ENCODE assay signal across 22 cellular contexts in the genomic region with DNA sequence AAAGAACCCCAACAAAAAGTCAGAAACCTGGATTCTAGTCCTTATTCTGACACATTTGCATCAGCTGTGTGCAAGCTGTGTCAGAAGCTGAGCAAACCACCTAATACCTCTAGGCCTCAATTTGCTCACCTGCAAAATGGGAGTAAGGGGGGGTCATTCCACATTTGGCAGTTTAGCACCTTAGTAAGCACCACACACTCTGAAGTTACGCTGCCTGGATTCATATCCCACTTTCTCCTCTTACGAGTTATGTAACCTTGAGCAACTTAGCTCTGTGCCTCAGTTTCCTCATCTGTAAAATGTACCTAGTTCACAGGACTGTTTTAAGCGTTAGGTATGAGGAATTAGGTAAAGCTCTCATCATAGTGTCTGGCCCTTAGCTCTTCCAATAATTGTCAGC.
DNase-seq lines count a peak whose midpoint lies in the region; ATAC-seq, FAIRE-seq and TF ChIP-seq lines count a peak whose summit lies in the region.
"Had no signal": no experiment of that assay in that cellular context is flagged by ENCODE, and none has a peak within 500 bp of the region (broad histone marks: within the 10 kb centered on the region; RNA-seq: fewer than 3 reads in every experiment).

No MANE protein-coding gene starts in this region.

- H3K4me3 Mint-ChIP-seq in neural progenitor cell, result no peak overlapping the region
- H3K4me3 Mint-ChIP-seq: CD4-positive, alpha-beta memory T cell had no signal

- H3K4me3 ChIP-seq in PC-3 (ENCODE audit: low read length), result no peak overlapping the region
- H3K4me3 ChIP-seq in K562, result no peak overlapping the region
- H3K4me3 ChIP-seq in kidney (ENCODE audit: low read length in 2 of 2), result no peak overlapping the region
- no peak overlapping the region for H3K4me3 ChIP-seq in neural progenitor cell
- H3K4me3 ChIP-seq: BLaER1, MG63, SJSA1 had no signal

- intact Hi-C loops in PC-3 (cut with micrococcal nuclease), result no loop called here
- intact Hi-C loops in K562 (cut with micrococcal nuclease), result no loop called here
- intact Hi-C loops in kidney (cut with DNase I), result no loop called here

- H3K36me3 ChIP-seq in PC-3 (ENCODE audit: low read depth, low read length), result 0 out of 2 replicates have a peak, but pooled peaks cover 6% of the 10 kb centered on the region
- peaks cover 10% of the 10 kb centered on the region; the same call in 1 of the 3 replicates for H3K36me3 ChIP-seq in K562 (ENCODE audit: control insufficient read depth, insufficient read depth, low read length)
- no peaks in the 10 kb centered on the region for H3K36me3 ChIP-seq in kidney (ENCODE audit: control insufficient read depth in 1 of 2, insufficient read depth in 2 of 2, low read length in 2 of 2)
- H3K36me3 ChIP-seq in neural progenitor cell, result no peaks in the 10 kb centered on the region
- H3K36me3 ChIP-seq: SJSA1 had no signal

- H3K9me2 ChIP-seq in PC-3 (replicated peaks; ENCODE audit: low read length), result no peaks in the 10 kb centered on the region

- BruUV-seq in PC-3 (replicated peaks; lab: Mats Ljungman, UMichigan) (no TSS peak), K562 (replicated peaks; lab: Mats Ljungman, UMichigan) (no TSS peak)

- FAIRE-seq in K562 (lab: Jason Lieb, UNC), result no peak
- no peak for FAIRE-seq in kidney (lab: Jason Lieb, UNC)
- FAIRE-seq: GM12892, GM19239 had no signal

- no peak for ATAC-seq in PC-3
- no peak for ATAC-seq in K562
- ATAC-seq in GM19452 (IDR thresholded peaks at IDR 0.05; ENCODE audit: unreplicated experiment), result no peak

- peaks cover 8% of the 10 kb centered on the region for H3K36me3 Mint-ChIP-seq in neural progenitor cell
- H3K36me3 Mint-ChIP-seq: CD4-positive, alpha-beta memory T cell had no signal

- in situ Hi-C loops in K562 (cut with MboI), result no loop called here

- no peak overlapping the region for H3K4me2 ChIP-seq in PC-3 (ENCODE audit: low read length)
- H3K4me2 ChIP-seq in K562 (ENCODE audit: insufficient read depth, low read length), result no peak overlapping the region
- H3K4me2 ChIP-seq in neural progenitor cell, result peak overlapping the region; percentile 29
- H3K4me2 ChIP-seq: BLaER1 had no signal

- no peaks in the 10 kb centered on the region for H3K9me3 Mint-ChIP-seq in neural progenitor cell
- H3K9me3 Mint-ChIP-seq: CD4-positive, alpha-beta memory T cell had no signal

- DNase-seq in PC-3 (no peak), K562 (ENCODE audit: extremely low read depth in 1 of 4, low spot score in 3 of 4) (no peak), kidney (no peak), neural progenitor cell (ENCODE audit: low spot score) (no peak), NOMO-1 treated with dmso at 0.1 percent for 144 hours (lab: John Stamatoyannopoulos, UW; ENCODE audit: unreplicated experiment) (no peak), NCI-H2227 (lab: John Stamatoyannopoulos, UW; ENCODE audit: unreplicated experiment) (no peak)
- DNase-seq: Caco-2; CD4-positive, alpha-beta memory T cell; DMS 273 treated with DMSO at 0.1 percent for 48 hours; H7; MG63; NCI-H1048; NCI-H1417 treated with DMSO at 0.1 percent for 48 hours; NCI-H187; NCI-H2107; NCI-H510A treated with DMSO at 0.1 percent for 48 hours; NCI-H748 treated with DMSO at 0.1 percent for 48 hours had no signal

- H2AFZ ChIP-seq in PC-3 (ENCODE audit: low read length) (no peak overlapping the region), K562 (ENCODE audit: low read depth, low read length) (no peak overlapping the region), neural progenitor cell (replicated peaks) (no peak overlapping the region)

- no peaks in the 10 kb centered on the region for H3K27me3 ChIP-seq in PC-3 (ENCODE audit: low read length)
- H3K27me3 ChIP-seq in K562 (ENCODE audit: control insufficient read depth in 2 of 2, insufficient read depth in 2 of 2, low read length in 2 of 2), result no peaks in the 10 kb centered on the region; a peak in 1 of 5 replicates
- no peaks in the 10 kb centered on the region for H3K27me3 ChIP-seq in neural progenitor cell
- H3K27me3 ChIP-seq: BLaER1, MG63, SJSA1 had no signal

- H3K9ac ChIP-seq in PC-3 (ENCODE audit: low read length) (no peak overlapping the region), K562 (ENCODE audit: insufficient read depth in 1 of 2, low read depth in 2 of 2, low read length in 2 of 2) (no peak overlapping the region), kidney (ENCODE audit: low read length in 2 of 2) (no peak overlapping the region), neural progenitor cell (no peak overlapping the region)
- H3K9ac ChIP-seq: BLaER1 had no signal

- TF ChIP-seq CTCF in PC-3 (conservative IDR thresholded peaks at IDR 0.05; ENCODE audit: low read depth, low read length) (no peak), K562 (IDR thresholded peaks at IDR 0.05 in 2 of 3, conservative IDR thresholded peaks at IDR 0.05 in 1 of 3; ENCODE audit: insufficient read depth in 2 of 3, low read depth in 1 of 3, low read length in 3 of 3) (no peak), kidney (IDR thresholded peaks at IDR 0.05; ENCODE audit: borderline replicate concordance, extremely low read depth, insufficient read depth) (no peak), neural progenitor cell (IDR thresholded peaks at IDR 0.05) (no peak)

- CTCF ChIA-PET in PC-3 (lab: Charles Lee), result no interaction called here
- CTCF ChIA-PET in K562 (lab: Yijun Ruan, JAX; ENCODE audit: low intra/inter-chr PET ratio), result no interaction called here

- peaks cover 80% of the 10 kb centered on the region for H3K4me1 Mint-ChIP-seq in neural progenitor cell
- H3K4me1 Mint-ChIP-seq: CD4-positive, alpha-beta memory T cell had no signal

- TF ChIP-seq RAD21 in K562 (CRISPR knock-in tag; conservative IDR thresholded peaks at IDR 0.05 in 1 of 2, IDR thresholded peaks at IDR 0.05 in 1 of 2), result no peak

- 62% methylated on average over 3 of the region's 3 CpGs for WGBS in K562 (ENCODE audit: insufficient coverage, low coverage, missing lambda C conversion rate)

- peak overlapping the region; percentile 94 for H3K27ac Mint-ChIP-seq in neural progenitor cell
- H3K27ac Mint-ChIP-seq: CD4-positive, alpha-beta memory T cell had no signal

- H4K20me1 ChIP-seq in PC-3 (ENCODE audit: low read length), result no peaks in the 10 kb centered on the region
- H4K20me1 ChIP-seq in K562 (replicated peaks; ENCODE audit: control insufficient read depth, insufficient read depth, low read length), result no peaks in the 10 kb centered on the region
- H4K20me1 ChIP-seq in neural progenitor cell (ENCODE audit: low read depth), result no peaks in the 10 kb centered on the region
- H4K20me1 ChIP-seq: BLaER1 had no signal

- no peaks in the 10 kb centered on the region for H3K9me1 ChIP-seq in K562 (ENCODE audit: control insufficient read depth, insufficient read depth, low read length)

- no peaks in the 10 kb centered on the region for H3K79me2 ChIP-seq in PC-3 (ENCODE audit: low read length)
- H3K79me2 ChIP-seq in K562 (ENCODE audit: control insufficient read depth, insufficient read depth, low read length), result no peaks in the 10 kb centered on the region
- no peaks in the 10 kb centered on the region for H3K79me2 ChIP-seq in neural progenitor cell (ENCODE audit: low read depth)

- H3K4me1 ChIP-seq in PC-3 (ENCODE audit: insufficient read depth, low read length), result peaks cover 25% of the 10 kb centered on the region
- H3K4me1 ChIP-seq in K562 (replicated peaks in 1 of 2; ENCODE audit: control insufficient read depth in 2 of 2, insufficient read depth in 2 of 2, low read length in 2 of 2), result no peaks in the 10 kb centered on the region; a peak in 1 of 5 replicates
- peaks cover 11 to 18% of the 10 kb centered on the region in 2 donors for H3K4me1 ChIP-seq in kidney (ENCODE audit: control insufficient read depth in 1 of 2, insufficient read depth in 1 of 2, low read depth in 1 of 2, low read length in 2 of 2)
- H3K4me1 ChIP-seq in neural progenitor cell, result peaks cover 76% of the 10 kb centered on the region

- H3K9me3 ChIP-seq in PC-3 (ENCODE audit: low read length) (no peaks in the 10 kb centered on the region), K562 (replicated peaks; ENCODE audit: control insufficient read depth, insufficient read depth, low read depth, low read length) (no peaks in the 10 kb centered on the region), kidney (ENCODE audit: control insufficient read depth in 1 of 2, low read length in 2 of 2) (no peaks in the 10 kb centered on the region), neural progenitor cell (ENCODE audit: low read depth) (no peaks in the 10 kb centered on the region)
- H3K9me3 ChIP-seq: BLaER1, Caco-2, MG63, SJSA1 had no signal

- no peak for TF ChIP-seq EP300 in K562 (IDR thresholded peaks at IDR 0.05; ENCODE audit: low read length)

- H3K27ac ChIP-seq in PC-3 (ENCODE audit: low read length), result peak overlapping the region; percentile 70
- no peak overlapping the region for H3K27ac ChIP-seq in K562 (ENCODE audit: extremely low read depth, low read depth, low read length)
- peak overlapping the region; percentile 30 to 40 for H3K27ac ChIP-seq in kidney (ENCODE audit: low read depth in 2 of 2, low read length in 2 of 2)
- no peak overlapping the region for H3K27ac ChIP-seq in neural progenitor cell
- H3K27ac ChIP-seq: BLaER1, SJSA1 had no signal

- no peaks in the 10 kb centered on the region for H3F3A ChIP-seq in PC-3 (ENCODE audit: low read length, unreplicated experiment)
- H3F3A ChIP-seq in neural progenitor cell (ENCODE audit: low read depth), result peaks cover 67% of the 10 kb centered on the region

- POLR2A ChIA-PET in PC-3 (lab: Charles Lee; ENCODE audit: unreplicated experiment) (no interaction called here), K562 (lab: Yijun Ruan, JAX) (no interaction called here)

- no peak for TF ChIP-seq POLR2A in K562 (conservative IDR thresholded peaks at IDR 0.05)

- H3K27me3 Mint-ChIP-seq in neural progenitor cell (ENCODE audit: insufficient read depth, low read depth), result peaks cover 2% of the 10 kb centered on the region
- H3K27me3 Mint-ChIP-seq: CD4-positive, alpha-beta memory T cell had no signal

TF ChIP-seq in K562, 482 proteins besides CTCF, POLR2A, EP300 and RAD21 (continues in another document):
- peak; percentile 59; the same call in 1 of the 2 replicates for TF ChIP-seq BCOR (IDR thresholded peaks at IDR 0.05)
- TF ChIP-seq, protein P1, sequence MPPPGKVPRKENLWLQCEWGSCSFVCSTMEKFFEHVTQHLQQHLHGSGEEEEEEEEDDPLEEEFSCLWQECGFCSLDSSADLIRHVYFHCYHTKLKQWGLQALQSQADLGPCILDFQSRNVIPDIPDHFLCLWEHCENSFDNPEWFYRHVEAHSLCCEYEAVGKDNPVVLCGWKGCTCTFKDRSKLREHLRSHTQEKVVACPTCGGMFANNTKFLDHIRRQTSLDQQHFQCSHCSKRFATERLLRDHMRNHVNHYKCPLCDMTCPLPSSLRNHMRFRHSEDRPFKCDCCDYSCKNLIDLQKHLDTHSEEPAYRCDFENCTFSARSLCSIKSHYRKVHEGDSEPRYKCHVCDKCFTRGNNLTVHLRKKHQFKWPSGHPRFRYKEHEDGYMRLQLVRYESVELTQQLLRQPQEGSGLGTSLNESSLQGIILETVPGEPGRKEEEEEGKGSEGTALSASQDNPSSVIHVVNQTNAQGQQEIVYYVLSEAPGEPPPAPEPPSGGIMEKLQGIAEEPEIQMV (tag; conservative IDR thresholded peaks at IDR 0.05; ENCODE audit: low read depth), result no peak

Comparison
In these comparisons a context has a peak if more than half of its experiments do, and no peak if none do; other contexts are left out.
1. H3K27ac ChIP-seq: peak in PC-3 (single experiment) and kidney (2 of 2); none in K562 (single experiment) and neural progenitor cell (single experiment).